27 cellular contexts compared by ENCODE assay signal in the genomic region with DNA sequence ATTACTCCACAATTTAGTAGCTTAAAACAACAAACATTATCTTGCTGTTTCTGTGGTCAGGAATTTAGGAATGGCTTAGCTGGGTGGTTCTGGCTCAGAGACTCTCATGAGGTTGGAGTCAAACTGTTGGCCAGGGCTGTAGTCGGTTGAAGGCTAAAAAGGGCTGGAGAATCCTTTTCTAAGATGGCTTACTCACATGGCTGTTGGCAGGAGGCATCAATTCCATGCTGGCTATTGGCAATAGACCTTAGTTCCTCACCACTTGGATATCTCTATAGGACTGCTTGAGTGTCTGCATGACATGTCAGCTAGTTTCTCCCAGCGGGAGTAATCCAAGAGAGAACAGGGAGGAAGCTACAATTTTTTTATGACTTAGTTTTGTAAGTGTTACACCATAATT. TPM values are rescaled to one million over a fixed set of nuclear protein-coding genes. Genes with fewer than 3 reads are reported as not detected.
A peak's percentile ranks its signal among the peaks of the same experiment; 100 is the strongest.
DNase-seq lines count a peak whose midpoint lies in the region; ATAC-seq and TF ChIP-seq lines count a peak whose summit lies in the region.
"Had no signal": no experiment of that assay in that cellular context is flagged by ENCODE, and none has a peak within 500 bp of the region (broad histone marks: within the 10 kb centered on the region; RNA-seq: fewer than 3 reads in every experiment).

No MANE protein-coding gene starts in this region.

- H3K4me3 Mint-ChIP-seq in activated naive CD4-positive, alpha-beta T cell treated with anti-CD3 and anti-CD28 coated beads for 36 hours: no peak overlapping the region
- H3K4me3 Mint-ChIP-seq in GM23338: no peak overlapping the region
- H3K4me3 Mint-ChIP-seq: activated CD8-positive, alpha-beta T cell treated with anti-CD3 and anti-CD28 coated beads, Interleukin-2, amount 10 ng/mL, durations not matched to agents 7 days and 5 days; activated naive CD8-positive, alpha-beta T cell treated with anti-CD3 and anti-CD28 coated beads, Interleukin-2, amount 10 ng/mL, durations not matched to agents 7 days and 5 days; mesothelial cell of epicardium; nephron; stimulated activated naive B cell treated with anti-CD40 and anti-IgM and Interleukin-4, amounts not matched to agents 10 μg/mL and 1 μg/mL and 100 μg/mL, for 72 hours; T-helper 2 cell treated with Interferon-gamma antibody and Interleukin-4, amounts not matched to agents 5 μg/mL and 100 μg/mL, for 36 hours had no signal

- H3K9me2 ChIP-seq in GM23338 (ENCODE audit: insufficient read depth): no peaks in the 10 kb centered on the region

- no peak overlapping the region for H3K4me2 ChIP-seq in GM23338
- H3K4me2 ChIP-seq: PC-9 had no signal

- ATAC-seq in RWPE2 (ENCODE audit: low read depth) (no peak), HG02610 (IDR thresholded peaks at IDR 0.05; ENCODE audit: unreplicated experiment) (no peak), GM23338 (no peak)
- ATAC-seq: activated CD8-positive, alpha-beta T cell treated with anti-CD3 and anti-CD28 coated beads, Interleukin-2, amount 10 ng/mL, durations not matched to agents 7 days and 5 days; GM12878; stimulated activated naive B cell treated with anti-CD40 and anti-IgM and Interleukin-4, amounts not matched to agents 10 μg/mL and 1 μg/mL and 100 μg/mL, for 72 hours had no signal

- H3K27ac Mint-ChIP-seq in activated naive CD4-positive, alpha-beta T cell treated with anti-CD3 and anti-CD28 coated beads for 36 hours: no peak overlapping the region
- no peak overlapping the region for H3K27ac Mint-ChIP-seq in GM23338
- H3K27ac Mint-ChIP-seq: activated CD8-positive, alpha-beta T cell treated with anti-CD3 and anti-CD28 coated beads, Interleukin-2, amount 10 ng/mL, durations not matched to agents 7 days and 5 days; activated naive CD8-positive, alpha-beta T cell treated with anti-CD3 and anti-CD28 coated beads, Interleukin-2, amount 10 ng/mL, durations not matched to agents 7 days and 5 days; nephron; stimulated activated naive B cell treated with anti-CD40 and anti-IgM and Interleukin-4, amounts not matched to agents 10 μg/mL and 1 μg/mL and 100 μg/mL, for 72 hours; T-helper 2 cell treated with Interferon-gamma antibody and Interleukin-4, amounts not matched to agents 5 μg/mL and 100 μg/mL, for 36 hours had no signal

- intact Hi-C loops in sigmoid colon (cut with DNase I): loop anchor here (2.0 kb wide), 1 partner anchor 64 kb away; a partner anchor contains a TSS
- intact Hi-C loops in activated naive CD4-positive, alpha-beta T cell treated with anti-CD3 and anti-CD28 coated beads for 36 hours (cut with micrococcal nuclease): no loop called here

- H3F3A ChIP-seq in GM23338 (replicated peaks; ENCODE audit: low read depth): no peaks in the 10 kb centered on the region

- TF ChIP-seq CTCF in RWPE2 (IDR thresholded peaks at IDR 0.05; ENCODE audit: poor library complexity, severe bottlenecking): no peak
- no peak for TF ChIP-seq CTCF in sigmoid colon (IDR thresholded peaks at IDR 0.05)
- TF ChIP-seq CTCF in GM23338 (conservative IDR thresholded peaks at IDR 0.05; ENCODE audit: low read depth in 2 of 2): no peak

- H3K27ac ChIP-seq in RWPE2 (ENCODE audit: poor library complexity, severe bottlenecking) (peak overlapping the region; percentile 69), sigmoid colon (peak overlapping the region in 3 of 4 donors; percentile 72 to 82 (median 79)), GM23338 (ENCODE audit: low read depth) (no peak overlapping the region)
- H3K27ac ChIP-seq: PC-9, prostate gland had no signal

- no peaks in the 10 kb centered on the region for H3K4me1 Mint-ChIP-seq in activated naive CD4-positive, alpha-beta T cell treated with anti-CD3 and anti-CD28 coated beads for 36 hours (ENCODE audit: low read depth)
- no peaks in the 10 kb centered on the region for H3K4me1 Mint-ChIP-seq in GM23338

- H3K36me3 ChIP-seq in RWPE2 (ENCODE audit: low read depth): no peaks in the 10 kb centered on the region
- H3K36me3 ChIP-seq in sigmoid colon: peaks cover 0 to 3% (median 0%) of the 10 kb centered on the region in 4 donors
- no peaks in the 10 kb centered on the region; the same call in 1 of the 2 replicates for H3K36me3 ChIP-seq in GM23338 (ENCODE audit: insufficient read depth)
- H3K36me3 ChIP-seq: prostate gland had no signal

- TF ChIP-seq EP300 in sigmoid colon (IDR thresholded peaks at IDR 0.05): no peak

- no peaks in the 10 kb centered on the region for H3K79me2 ChIP-seq in GM23338 (replicated peaks; ENCODE audit: insufficient read depth)

- H3K27me3 Mint-ChIP-seq in activated naive CD4-positive, alpha-beta T cell treated with anti-CD3 and anti-CD28 coated beads for 36 hours (ENCODE audit: low read depth): no peaks in the 10 kb centered on the region
- H3K27me3 Mint-ChIP-seq in GM23338 (ENCODE audit: insufficient read depth, low read depth, poor library complexity): no peaks in the 10 kb centered on the region
- H3K27me3 Mint-ChIP-seq: stimulated activated naive B cell treated with anti-CD40 and anti-IgM and Interleukin-4, amounts not matched to agents 10 μg/mL and 1 μg/mL and 100 μg/mL, for 72 hours had no signal

- no peak overlapping the region for H2AFZ ChIP-seq in GM23338
- H2AFZ ChIP-seq: PC-9 had no signal

- no peak for TF ChIP-seq POLR2A in sigmoid colon (IDR thresholded peaks at IDR 0.05)

- peaks cover 34% of the 10 kb centered on the region for H3K4me1 ChIP-seq in RWPE2 (ENCODE audit: insufficient read depth, poor library complexity, severe bottlenecking)
- H3K4me1 ChIP-seq in sigmoid colon: peaks cover 0 to 24% (median 18%) of the 10 kb centered on the region in 4 donors
- H3K4me1 ChIP-seq in GM23338 (ENCODE audit: insufficient read depth): no peaks in the 10 kb centered on the region
- H3K4me1 ChIP-seq: prostate gland had no signal

- WGBS in sigmoid colon, 2 donors: 81 to 88% methylated on average over 2 of the region's 2 CpGs

- no peaks in the 10 kb centered on the region for H4K20me1 ChIP-seq in GM23338 (replicated peaks; ENCODE audit: insufficient read depth)

- peaks cover 3% of the 10 kb centered on the region for H3K36me3 Mint-ChIP-seq in activated naive CD4-positive, alpha-beta T cell treated with anti-CD3 and anti-CD28 coated beads for 36 hours (ENCODE audit: low read depth)
- H3K36me3 Mint-ChIP-seq in GM23338 (ENCODE audit: low read depth): peaks cover 8% of the 10 kb centered on the region; the same call in 2 of the 3 replicates
- H3K36me3 Mint-ChIP-seq: activated naive CD8-positive, alpha-beta T cell treated with anti-CD3 and anti-CD28 coated beads, Interleukin-2, amount 10 ng/mL, durations not matched to agents 7 days and 5 days had no signal

- H3K9me3 Mint-ChIP-seq in activated naive CD4-positive, alpha-beta T cell treated with anti-CD3 and anti-CD28 coated beads for 36 hours: peaks cover 6% of the 10 kb centered on the region
- peaks cover 15% of the 10 kb centered on the region for H3K9me3 Mint-ChIP-seq in GM23338

- H3K27me3 ChIP-seq in RWPE2 (ENCODE audit: insufficient read depth, poor library complexity, severe bottlenecking) (no peaks in the 10 kb centered on the region), sigmoid colon (no peaks in the 10 kb centered on the region), GM23338 (ENCODE audit: insufficient read depth) (peaks cover 3% of the 10 kb centered on the region)

- H3K4me3 ChIP-seq in RWPE2 (ENCODE audit: severe bottlenecking) (no peak overlapping the region), sigmoid colon (no peak overlapping the region), GM23338 (no peak overlapping the region)
- H3K4me3 ChIP-seq: GM12878, PC-9, prostate gland had no signal

- DNase-seq in AG08396 (ENCODE audit: low spot score) (peak; percentile 21), RWPE2 (ENCODE audit: low spot score) (no peak), fibroblast of peridontal ligament (ENCODE audit: extremely low read depth) (peak; percentile 78), sigmoid colon (no peak), GM23338 (ENCODE audit: low spot score) (no peak)
- no peak for DNase-seq in stimulated activated CD4-positive, alpha-beta T cell treated with anti-CD3 and anti-CD28 coated beads, Interleukin-4, amount 100 ng/mL, for 4 hours
- DNase-seq in activated naive CD4-positive, alpha-beta T cell treated with anti-CD3 and anti-CD28 coated beads for 36 hours: no peak
- DNase-seq: activated CD4-positive, CD25-positive, alpha-beta regulatory T cell; activated CD8-positive, alpha-beta T cell treated with anti-CD3 and anti-CD28 coated beads, Interleukin-2, amount 10 ng/mL, durations not matched to agents 7 days and 5 days; activated naive CD8-positive, alpha-beta T cell treated with anti-CD3 and anti-CD28 coated beads, Interleukin-2, amount 10 ng/mL, durations not matched to agents 7 days and 5 days; activated T-cell treated with anti-CD3 and anti-CD28 coated beads, Interleukin-2, amount 50 U/mL, for 48 hours; Calu3; effector memory CD4-positive, alpha-beta T cell; GDM1; Karpas-422; kidney glomerular epithelial cell; NCI-H1092 treated with DMSO at 0.1 percent for 48 hours; NCI-H2081; NCI-H524; PC-9; stimulated activated naive B cell treated with anti-CD40 and anti-IgM and Interleukin-4, amounts not matched to agents 10 μg/mL and 1 μg/mL and 100 μg/mL, for 72 hours had no signal

- no peaks in the 10 kb centered on the region for H3K9me3 ChIP-seq in RWPE2 (ENCODE audit: severe bottlenecking)
- no peaks in the 10 kb centered on the region for H3K9me3 ChIP-seq in sigmoid colon
- H3K9me3 ChIP-seq: prostate gland had no signal

- CTCF ChIA-PET in activated naive CD4-positive, alpha-beta T cell treated with anti-CD3 and anti-CD28 coated beads for 36 hours (lab: Charles Lee): interaction anchor here (1.1 to 4.5 kb wide), 4 partner anchors 13 to 299 kb away, joined by 3 to 51 read pairs (median 4); no protein-coding TSS in a partner anchor

RNA-seq across cellular contexts. Expression of a gene that starts 6.6 kb away (rescaled TPM):
- 10 to 100 TPM in 3 of 4 donors, 1 to 10 TPM in 1; 8.7 to 16.3 (median 15.4) TPM for total RNA-seq in sigmoid colon
- polyA plus RNA-seq in sigmoid colon (1 to 10 TPM in 2 of 3 donors, under 1 TPM in 1; 0.46 to 3.6 (median 1.7) TPM), GM23338 (2016; fragmentation: Nextera tagmentation; extraction: Ambion mirVana) (3.3 and 5.4 TPM in 2 replicates)
- 1 to 10 TPM; 7.0 to 7.1 TPM for total RNA-seq in activated naive CD4-positive, alpha-beta T cell treated with anti-CD3 and anti-CD28 coated beads for 36 hours
- 3.6 and 4.1 TPM in 2 replicates for total RNA-seq in GM23338 (2014; rRNA removed; shearing (Covaris generic))

Comparison
In these comparisons a context has a peak if more than half of its experiments do, and no peak if none do; other contexts are left out.
1. DNase-seq: peak in AG08396 (single experiment) and fibroblast of peridontal ligament (single experiment); none in RWPE2 (single experiment), sigmoid colon (single experiment), stimulated activated CD4-positive, alpha-beta T cell treated with anti-CD3 and anti-CD28 coated beads, Interleukin-4, amount 100 ng/mL, for 4 hours (0 of 2), activated naive CD4-positive, alpha-beta T cell treated with anti-CD3 and anti-CD28 coated beads for 36 hours (single experiment) and GM23338 (single experiment).